ENCODE assay signal across 17 cellular contexts in genomic region chr9:3271581-3271980, GRCh38.
DNase-seq lines count a peak whose midpoint lies in the region; ATAC-seq and TF ChIP-seq lines count a peak whose summit lies in the region.
"Had no signal": no experiment of that assay in that cellular context is flagged by ENCODE, and none has a peak within 500 bp of the region (broad histone marks: within the 10 kb centered on the region; RNA-seq: fewer than 3 reads in every experiment).

No MANE protein-coding gene starts in this region.

- TF ChIP-seq CTCF in GM23338 (conservative IDR thresholded peaks at IDR 0.05; ENCODE audit: low read depth in 2 of 2) (no peak), endodermal cell (conservative IDR thresholded peaks at IDR 0.05) (no peak), neural progenitor cell (IDR thresholded peaks at IDR 0.05) (no peak)

- H3K9me3 Mint-ChIP-seq in GM23338 (no peaks in the 10 kb centered on the region), endodermal cell (no peaks in the 10 kb centered on the region), neural progenitor cell (no peaks in the 10 kb centered on the region)
- H3K9me3 Mint-ChIP-seq: CD4-positive, alpha-beta memory T cell had no signal

- WGBS in endodermal cell (ENCODE audit: insufficient coverage in 1 of 2, insufficient read length in 1 of 2), 2 experiments, result 90 to 100% methylated on average over 2 of the region's 2 CpGs

- peaks cover 10% of the 10 kb centered on the region for H3K4me1 Mint-ChIP-seq in GM23338
- H3K4me1 Mint-ChIP-seq in endodermal cell, result no peaks in the 10 kb centered on the region
- no peaks in the 10 kb centered on the region for H3K4me1 Mint-ChIP-seq in neural progenitor cell
- H3K4me1 Mint-ChIP-seq: CD4-positive, alpha-beta memory T cell had no signal

- H3K27me3 Mint-ChIP-seq in GM23338 (ENCODE audit: insufficient read depth, low read depth, poor library complexity), result no peaks in the 10 kb centered on the region
- no peaks in the 10 kb centered on the region for H3K27me3 Mint-ChIP-seq in endodermal cell (ENCODE audit: insufficient read depth)
- H3K27me3 Mint-ChIP-seq in neural progenitor cell (ENCODE audit: insufficient read depth, low read depth), result no peaks in the 10 kb centered on the region
- H3K27me3 Mint-ChIP-seq: CD4-positive, alpha-beta memory T cell had no signal

- no peak overlapping the region for H3K27ac ChIP-seq in GM23338 (ENCODE audit: low read depth)
- H3K27ac ChIP-seq in endodermal cell (ENCODE audit: low read depth, low read length), result no peak overlapping the region
- peak overlapping the region; percentile 19 for H3K27ac ChIP-seq in neural progenitor cell
- H3K27ac ChIP-seq: A549, C4-2B, GM23248 had no signal

- H3K79me2 ChIP-seq in GM23338 (replicated peaks; ENCODE audit: insufficient read depth) (no peaks in the 10 kb centered on the region), neural progenitor cell (ENCODE audit: low read depth) (no peaks in the 10 kb centered on the region)

- no peaks in the 10 kb centered on the region for H3K9me2 ChIP-seq in GM23338 (ENCODE audit: insufficient read depth)

- H3K4me3 Mint-ChIP-seq in GM23338, result no peak overlapping the region
- no peak overlapping the region for H3K4me3 Mint-ChIP-seq in endodermal cell
- no peak overlapping the region for H3K4me3 Mint-ChIP-seq in neural progenitor cell
- H3K4me3 Mint-ChIP-seq: CD4-positive, alpha-beta memory T cell had no signal

- H3K4me2 ChIP-seq in GM23338 (no peak overlapping the region), neural progenitor cell (peak overlapping the region; percentile 43)
- H3K4me2 ChIP-seq: A549 had no signal

- H3K36me3 ChIP-seq in GM23338 (ENCODE audit: insufficient read depth) (peaks cover 8% of the 10 kb centered on the region; the same call in 1 of the 2 replicates), endodermal cell (ENCODE audit: control insufficient read depth, insufficient read depth, low read length) (no peaks in the 10 kb centered on the region), neural progenitor cell (peaks cover 18% of the 10 kb centered on the region)

- peaks cover 5% of the 10 kb centered on the region; the same call in 1 of the 2 replicates for H3K4me1 ChIP-seq in GM23338 (ENCODE audit: insufficient read depth)
- no peaks in the 10 kb centered on the region for H3K4me1 ChIP-seq in endodermal cell (ENCODE audit: control insufficient read depth, insufficient read depth, low read length)
- H3K4me1 ChIP-seq in neural progenitor cell, result peaks cover 20% of the 10 kb centered on the region
- H3K4me1 ChIP-seq: A549, HAP-1 had no signal

- H3K27ac Mint-ChIP-seq in GM23338 (peak overlapping the region; percentile 28; the same call in 1 of the 2 replicates), endodermal cell (no peak overlapping the region), neural progenitor cell (no peak overlapping the region)

- H3F3A ChIP-seq in GM23338 (replicated peaks; ENCODE audit: low read depth) (no peaks in the 10 kb centered on the region), neural progenitor cell (ENCODE audit: low read depth) (peaks cover 16% of the 10 kb centered on the region)

- DNase-seq in GM23338 (ENCODE audit: low spot score) (peak; percentile 9), NCI-H146 (lab: John Stamatoyannopoulos, UW) (peak; percentile 73), endodermal cell (peak; percentile 41), neural progenitor cell (ENCODE audit: low spot score) (peak; percentile 38), putamen (ENCODE audit: low spot score) (no peak)
- DNase-seq in stimulated activated CD4-positive, alpha-beta T cell treated with anti-CD3 and anti-CD28 coated beads, Interleukin-1b, Interleukin-23, amount 100 ng/mL, for 48 hours, result no peak
- DNase-seq: BE2C; CD4-positive, alpha-beta memory T cell; DMS153; DMS79 treated with DMSO at 0.1 percent for 48 hours; EL; GDM1; GM23248 had no signal

- peak; percentile 95 for ATAC-seq in GM23338
- no peak for ATAC-seq in GM18498 (IDR thresholded peaks at IDR 0.05; ENCODE audit: unreplicated experiment)
- ATAC-seq: A549 had no signal

- H3K9ac ChIP-seq in endodermal cell (ENCODE audit: extremely low read depth, low read length, poor library complexity, severe bottlenecking), result no peak overlapping the region
- H3K9ac ChIP-seq in neural progenitor cell, result no peak overlapping the region
- H3K9ac ChIP-seq: GM23248 had no signal

- H3K27me3 ChIP-seq in GM23338 (ENCODE audit: insufficient read depth) (no peaks in the 10 kb centered on the region), endodermal cell (ENCODE audit: control insufficient read depth, insufficient read depth, low read length, poor library complexity, severe bottlenecking) (no peaks in the 10 kb centered on the region), neural progenitor cell (no peaks in the 10 kb centered on the region)
- H3K27me3 ChIP-seq: BE2C had no signal

- H4K20me1 ChIP-seq in GM23338 (replicated peaks; ENCODE audit: insufficient read depth) (no peaks in the 10 kb centered on the region), neural progenitor cell (ENCODE audit: low read depth) (no peaks in the 10 kb centered on the region)

- H3K36me3 Mint-ChIP-seq in GM23338 (ENCODE audit: low read depth) (peaks cover 4% of the 10 kb centered on the region; the same call in 2 of the 3 replicates), endodermal cell (ENCODE audit: low read depth) (peaks cover 10% of the 10 kb centered on the region), neural progenitor cell (peaks cover 21% of the 10 kb centered on the region)

- H2AFZ ChIP-seq in GM23338 (no peak overlapping the region), neural progenitor cell (replicated peaks) (no peak overlapping the region)
- H2AFZ ChIP-seq: GM23248 had no signal

- H3K9me3 ChIP-seq in endodermal cell (ENCODE audit: control insufficient read depth, low read length) (no peaks in the 10 kb centered on the region), neural progenitor cell (ENCODE audit: low read depth) (no peaks in the 10 kb centered on the region)
- H3K9me3 ChIP-seq: A549, BE2C, HAP-1 had no signal

- no peak overlapping the region for H3K4me3 ChIP-seq in GM23338
- H3K4me3 ChIP-seq in endodermal cell (ENCODE audit: low read length), result no peak overlapping the region
- no peak overlapping the region for H3K4me3 ChIP-seq in neural progenitor cell
- H3K4me3 ChIP-seq: A549, GM23248, HAP-1 had no signal

TF ChIP-seq in GM23338, 12 proteins besides CTCF, POLR2A, EP300 and RAD21 (continues in another document):
- TF ChIP-seq NANOG (IDR thresholded peaks at IDR 0.05; ENCODE audit: borderline replicate concordance) (no peak), ZNF462 (CRISPR knock-in tag; IDR thresholded peaks at IDR 0.05) (no peak), EZH2 (IDR thresholded peaks at IDR 0.05; ENCODE audit: low read depth, unreplicated experiment) (no peak), EZH2phosphoT487 (IDR thresholded peaks at IDR 0.05; ENCODE audit: unreplicated experiment) (no peak)

Comparison
In these comparisons a context has a peak if more than half of its experiments do, and no peak if none do; other contexts are left out.
1. DNase-seq: peak in GM23338 (single experiment), NCI-H146 (single experiment), endodermal cell (single experiment) and neural progenitor cell (single experiment); none in putamen (single experiment) and stimulated activated CD4-positive, alpha-beta T cell treated with anti-CD3 and anti-CD28 coated beads, Interleukin-1b, Interleukin-23, amount 100 ng/mL, for 48 hours (single experiment).